8 cellular contexts compared by ENCODE assay signal in genomic region chr7:106285051-106285800, GRCh38. TPM values are rescaled to one million over a fixed set of nuclear protein-coding genes. Genes with fewer than 3 reads are reported as not detected.
DNase-seq lines count a peak whose midpoint lies in the region; ATAC-seq, FAIRE-seq and TF ChIP-seq lines count a peak whose summit lies in the region.

No MANE protein-coding gene starts in this region.

- H3K27me3 ChIP-seq in AG04450 (ENCODE audit: control insufficient read depth, insufficient read depth, low read length) = no peaks in the 10 kb centered on the region
- H3K27me3 ChIP-seq in bronchial epithelial cell (ENCODE audit: control insufficient read depth, insufficient read depth, low read length) = no peaks in the 10 kb centered on the region
- no peaks in the 10 kb centered on the region for H3K27me3 ChIP-seq in smooth muscle cell (ENCODE audit: low read depth)

- H3K36me3 ChIP-seq in bronchial epithelial cell (ENCODE audit: control insufficient read depth, insufficient read depth, low read length) = no peaks in the 10 kb centered on the region
- H3K36me3 ChIP-seq in smooth muscle cell (ENCODE audit: low read depth) = no peaks in the 10 kb centered on the region

- H2AFZ ChIP-seq in smooth muscle cell (ENCODE audit: low read depth) = peak overlapping the region; percentile 88

- TF ChIP-seq CTCF in AG04450 (IDR thresholded peaks at IDR 0.05; ENCODE audit: low read depth, low read length) (no peak), WI38 (IDR thresholded peaks at IDR 0.05; ENCODE audit: low read depth, low read length) (no peak), bronchial epithelial cell (IDR thresholded peaks at IDR 0.05; ENCODE audit: insufficient read depth, low read length, severe bottlenecking) (no peak), smooth muscle cell (IDR thresholded peaks at IDR 0.05; ENCODE audit: borderline replicate concordance, insufficient read depth, poor library complexity, severe bottlenecking) (no peak)

- no peak for FAIRE-seq in bronchial epithelial cell (lab: Jason Lieb, UNC)

- peaks cover 24% of the 10 kb centered on the region for H3K4me1 ChIP-seq in smooth muscle cell (ENCODE audit: low read depth)

- peak overlapping the region; percentile 86 for H3K4me2 ChIP-seq in smooth muscle cell

- H3K9ac ChIP-seq in smooth muscle cell (ENCODE audit: low read depth) = peak overlapping the region; percentile 93

- peak overlapping the region; percentile 99 for H3K27ac ChIP-seq in AG04450 (ENCODE audit: low read depth, low read length)
- H3K27ac ChIP-seq in smooth muscle cell (ENCODE audit: low read depth) = peak overlapping the region; percentile 99

- DNase-seq in AG04450 (ENCODE audit: low read depth, low spot score) (peak; percentile 90), NCI-H2196 treated with DMSO at 0.1 percent for 48 hours (lab: John Stamatoyannopoulos, UW; ENCODE audit: unreplicated experiment) (peak; percentile 96), bronchial epithelial cell (ENCODE audit: low read depth) (peak; percentile 93), iPS-NIHi7 (ENCODE audit: extremely low spot score) (peak; percentile 92), smooth muscle cell (lab: John Stamatoyannopoulos, UW; ENCODE audit: unreplicated experiment) (peak; percentile 97)

- H4K20me1 ChIP-seq in smooth muscle cell (ENCODE audit: low read depth) = peaks cover 40% of the 10 kb centered on the region

- H3K9me3 ChIP-seq in AG04450 (ENCODE audit: control insufficient read depth, insufficient read depth, low read length) (no peaks in the 10 kb centered on the region), smooth muscle cell (replicated peaks; ENCODE audit: low read depth) (no peaks in the 10 kb centered on the region)

- peak; percentile 84 for ATAC-seq in GM18907 (IDR thresholded peaks at IDR 0.05; ENCODE audit: unreplicated experiment)
- peak; percentile 72 for ATAC-seq in HG03139 (IDR thresholded peaks at IDR 0.05; ENCODE audit: unreplicated experiment)

- peak overlapping the region; percentile 83 for H3K4me3 ChIP-seq in AG04450 (ENCODE audit: low read depth, low read length)
- peak overlapping the region; percentile 85 for H3K4me3 ChIP-seq in WI38 (ENCODE audit: low read depth, low read length)
- H3K4me3 ChIP-seq in bronchial epithelial cell (ENCODE audit: low read depth, low read length) = peak overlapping the region; percentile 67
- H3K4me3 ChIP-seq in smooth muscle cell = peak overlapping the region; percentile 76

- WGBS in smooth muscle cell (ENCODE audit: low lambda C conversion rate) = under 1% methylated on average over 15 of the region's 68 CpGs

- peaks cover 7% of the 10 kb centered on the region for H3F3A ChIP-seq in smooth muscle cell (ENCODE audit: low read depth)

- CTCF ChIA-PET in AG04450 (lab: Charles Lee) = interaction anchor here (0.9 to 1.3 kb wide), 4 partner anchors 26 to 375 kb away, joined by 3 to 6 read pairs (median 4); partner anchors contain the start of gene CCDC71L

- H3K79me2 ChIP-seq in smooth muscle cell (ENCODE audit: low read depth) = peaks cover 39% of the 10 kb centered on the region

- POLR2A ChIA-PET in AG04450 (lab: Yijun Ruan, JAX) = interaction anchor here (0.7 to 1.8 kb wide), 17 partner anchors 14 to 883 kb away, joined by 3 to 7 read pairs (median 4); partner anchors contain the start of gene HBP1

RNA-seq across cellular contexts. Expression of gene NAMPT, which starts 0.4 kb away (rescaled TPM):
- polyA plus RNA-seq in AG04450 (2011; rRNA removed) (27.6 and 37.4 TPM in 2 replicates), smooth muscle cell (49.1 and 53.3 TPM in 2 replicates)
- 34.2 and 34.9 TPM in 2 replicates for polyA minus RNA-seq in AG04450 (2011; rRNA and poly(A)+ RNA removed)
- total RNA-seq in bronchial epithelial cell (175 and 415 TPM in 2 replicates), smooth muscle cell (189 and 239 TPM in 2 replicates)

Comparison
In these comparisons a context has a peak if more than half of its experiments do, and no peak if none do; other contexts are left out.
1. Peak in every context shown above with its lines: DNase-seq, ATAC-seq, H3K4me3 ChIP-seq and H3K27ac ChIP-seq.